ENCODE assay signal across 7 cellular contexts in the genomic region with DNA sequence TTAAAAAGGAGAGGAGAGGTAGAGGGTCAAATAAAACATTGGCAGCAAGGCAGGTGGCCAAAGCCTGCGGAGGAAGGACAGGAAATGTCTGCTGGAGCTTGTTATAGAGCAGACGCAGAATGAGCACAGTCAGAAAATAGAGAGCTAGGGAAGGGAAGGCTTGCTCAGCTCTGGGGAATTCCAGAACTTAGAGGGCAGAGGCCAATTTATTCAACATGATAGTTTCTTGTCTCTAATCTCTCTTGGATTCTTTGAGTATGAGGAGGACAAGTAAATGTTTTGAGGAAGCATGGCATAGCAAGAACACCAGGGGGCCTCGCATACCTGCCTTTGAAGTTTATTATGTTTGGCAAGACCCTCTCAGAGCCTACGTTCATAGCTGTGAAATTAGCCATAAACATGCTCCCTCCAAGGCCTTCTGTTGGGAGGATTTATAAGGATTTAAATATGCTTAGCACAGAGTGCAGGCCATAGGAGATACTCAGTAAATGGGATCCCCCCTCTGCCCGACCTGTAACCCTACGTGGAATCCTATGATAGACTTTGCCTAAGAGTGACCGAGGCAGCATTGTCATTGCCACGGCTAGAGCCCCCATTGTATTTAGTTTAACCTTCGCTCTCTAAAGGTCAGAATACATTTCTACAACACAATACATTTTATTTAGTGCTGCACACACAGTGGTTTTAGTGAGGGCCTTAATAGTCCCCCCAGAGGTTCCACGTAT.
DNase-seq lines count a peak whose midpoint lies in the region; TF ChIP-seq lines count a peak whose summit lies in the region.

No MANE protein-coding gene starts in this region.

- H3K9me3 Mint-ChIP-seq in IgD-negative memory B cell (no peaks in the 10 kb centered on the region), immature natural killer cell (no peaks in the 10 kb centered on the region)

- H3K4me3 Mint-ChIP-seq in IgD-negative memory B cell (no peak overlapping the region), immature natural killer cell (no peak overlapping the region)

- TF ChIP-seq CTCF in WERI-Rb-1 (IDR thresholded peaks at IDR 0.05; ENCODE audit: low read depth, low read length) (peak; percentile 27; the same call in 1 of the 2 replicates), fibroblast of lung (conservative IDR thresholded peaks at IDR 0.05 in 1 of 2, IDR thresholded peaks at IDR 0.05 in 1 of 2; ENCODE audit: low read depth in 1 of 2, low read length in 2 of 2) (peak; percentile 53 to 55), osteoblast (IDR thresholded peaks at IDR 0.05; ENCODE audit: extremely low read depth, low read depth, low read length) (peak; percentile 72)

- no peaks in the 10 kb centered on the region for H3K36me3 ChIP-seq in WERI-Rb-1
- H3K36me3 ChIP-seq in fibroblast of lung (ENCODE audit: control insufficient read depth, insufficient read depth, low read length) = no peaks in the 10 kb centered on the region
- no peaks in the 10 kb centered on the region for H3K36me3 ChIP-seq in osteoblast (ENCODE audit: insufficient read depth, low read length)

- no peak overlapping the region for H3K4me3 ChIP-seq in WERI-Rb-1 (ENCODE audit: low read depth, low read length)
- H3K4me3 ChIP-seq in fibroblast of lung (replicated peaks in 1 of 4; ENCODE audit: control extremely low read depth in 1 of 4, insufficient read depth in 1 of 4, low read depth in 3 of 4, low read length in 4 of 4) = no peak overlapping the region
- H3K4me3 ChIP-seq in osteoblast (ENCODE audit: insufficient read depth, low read length) = no peak overlapping the region

- H3K9ac ChIP-seq in fibroblast of lung (ENCODE audit: insufficient read depth, low read length) = no peak overlapping the region

- H3K79me2 ChIP-seq in fibroblast of lung (ENCODE audit: control insufficient read depth, insufficient read depth, low read length) (no peaks in the 10 kb centered on the region), osteoblast (ENCODE audit: insufficient read depth, low read length) (no peaks in the 10 kb centered on the region)

- H3K4me2 ChIP-seq in fibroblast of lung (ENCODE audit: extremely low read depth, insufficient read depth, low read length) (peak overlapping the region; percentile 68), osteoblast (ENCODE audit: insufficient read depth, low read length) (peak overlapping the region; percentile 12)

- H3K27me3 Mint-ChIP-seq in IgD-negative memory B cell = no peaks in the 10 kb centered on the region
- H3K27me3 Mint-ChIP-seq in immature natural killer cell (ENCODE audit: low read depth in 3 of 3) = peaks cover 0 to 1% (median under 1%) of the 10 kb centered on the region in 3 donors

- H3K9me3 ChIP-seq in WERI-Rb-1 (ENCODE audit: severe bottlenecking) = no peaks in the 10 kb centered on the region
- no peaks in the 10 kb centered on the region for H3K9me3 ChIP-seq in fibroblast of lung (ENCODE audit: control insufficient read depth, insufficient read depth, low read depth, low read length)
- no peaks in the 10 kb centered on the region for H3K9me3 ChIP-seq in osteoblast (ENCODE audit: low read depth, low read length)

- DNase-seq in ELF-1 (ENCODE audit: low read depth, low spot score) = peak; percentile 67
- DNase-seq in WERI-Rb-1 = peak; percentile 30
- DNase-seq in fibroblast of lung (ENCODE audit: low read depth in 2 of 2) = peak; percentile 87 to 99
- no peak for DNase-seq in osteoblast (ENCODE audit: insufficient read length, low spot score, missing footprints)
- DNase-seq in GOT3 (lab: John Stamatoyannopoulos, UW) = no peak
- DNase-seq in immature natural killer cell = no peak

- H4K20me1 ChIP-seq in fibroblast of lung (ENCODE audit: control insufficient read depth, extremely low read depth, insufficient read depth, low read length) (no peaks in the 10 kb centered on the region), osteoblast (ENCODE audit: insufficient read depth, low read length) (no peaks in the 10 kb centered on the region)

- H3K27me3 ChIP-seq in WERI-Rb-1 (ENCODE audit: insufficient read depth, low read depth, severe bottlenecking) (no peaks in the 10 kb centered on the region), fibroblast of lung (ENCODE audit: control insufficient read depth, insufficient read depth, low read length) (no peaks in the 10 kb centered on the region), osteoblast (ENCODE audit: insufficient read depth, low read length) (no peaks in the 10 kb centered on the region)

- H2AFZ ChIP-seq in fibroblast of lung (ENCODE audit: low read length) = no peak overlapping the region
- H2AFZ ChIP-seq in osteoblast (ENCODE audit: low read length) = no peak overlapping the region

- H3K27ac ChIP-seq in WERI-Rb-1 (no peak overlapping the region; the same call in 1 of the 2 replicates), fibroblast of lung (ENCODE audit: insufficient read depth, low read length) (peak overlapping the region; percentile 69), osteoblast (ENCODE audit: low read depth, low read length) (peak overlapping the region; percentile 83)

- H3K4me1 ChIP-seq in fibroblast of lung (ENCODE audit: control insufficient read depth, extremely low read depth, insufficient read depth, low read length) (peaks cover 52% of the 10 kb centered on the region), osteoblast (ENCODE audit: insufficient read depth, low read length) (peaks cover 75% of the 10 kb centered on the region)

- H3K4me1 Mint-ChIP-seq in IgD-negative memory B cell (peaks cover 9 to 19% (median 19%) of the 10 kb centered on the region in 3 donors), immature natural killer cell (peaks cover 16% of the 10 kb centered on the region in 2 donors)

- H3K27ac Mint-ChIP-seq in IgD-negative memory B cell = peak overlapping the region in 2 of 3 donors; percentile 88 to 89
- peak overlapping the region in 1 of 6 donors; percentile 4 for H3K27ac Mint-ChIP-seq in immature natural killer cell

- H3K36me3 Mint-ChIP-seq in IgD-negative memory B cell = no peaks in the 10 kb centered on the region
- H3K36me3 Mint-ChIP-seq in immature natural killer cell = no peaks in the 10 kb centered on the region

Comparison
In these comparisons a context has a peak if more than half of its experiments do, and no peak if none do; other contexts are left out.
1. DNase-seq: peak in ELF-1 (single experiment), WERI-Rb-1 (single experiment) and fibroblast of lung (2 of 2); none in osteoblast (single experiment), GOT3 (single experiment) and immature natural killer cell (0 of 3).
2. Peak in every context shown above with its lines, with median percentiles within 50 percentile points of each other: CTCF ChIP-seq.